ENCODE assay signal across 1 cellular context in the genomic region with DNA sequence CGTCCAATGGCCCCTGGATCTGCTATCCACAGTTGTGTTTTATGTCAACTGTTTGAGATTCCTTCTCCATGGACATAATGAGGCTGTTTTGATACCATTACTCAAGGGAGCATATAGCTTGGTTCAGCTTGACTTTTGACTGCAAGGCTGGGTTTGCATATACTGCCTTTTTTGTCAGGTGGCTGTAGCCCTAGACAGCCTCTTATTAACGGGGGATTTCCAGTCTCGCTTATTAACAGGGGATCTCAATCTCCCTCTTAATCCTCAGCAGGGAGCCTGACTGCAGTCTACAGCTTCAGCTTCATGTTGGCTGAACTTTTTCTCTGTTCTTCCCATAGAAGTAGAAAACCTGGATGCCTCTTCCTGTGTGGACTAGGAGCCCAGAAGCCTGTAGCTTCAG.
TF ChIP-seq lines count a peak whose summit lies in the region.

No MANE protein-coding gene starts in this region.

TF ChIP-seq in GM12878, 131 proteins besides CTCF, POLR2A, EP300 and RAD21 (continued from another document):
- TF ChIP-seq IRF5 (IDR thresholded peaks at IDR 0.05; ENCODE audit: borderline replicate concordance) (no peak), USF2 (IDR thresholded peaks at IDR 0.05; ENCODE audit: borderline replicate concordance, low read depth, low read length) (no peak)
